16 cellular contexts compared by ENCODE assay signal in the genomic region with DNA sequence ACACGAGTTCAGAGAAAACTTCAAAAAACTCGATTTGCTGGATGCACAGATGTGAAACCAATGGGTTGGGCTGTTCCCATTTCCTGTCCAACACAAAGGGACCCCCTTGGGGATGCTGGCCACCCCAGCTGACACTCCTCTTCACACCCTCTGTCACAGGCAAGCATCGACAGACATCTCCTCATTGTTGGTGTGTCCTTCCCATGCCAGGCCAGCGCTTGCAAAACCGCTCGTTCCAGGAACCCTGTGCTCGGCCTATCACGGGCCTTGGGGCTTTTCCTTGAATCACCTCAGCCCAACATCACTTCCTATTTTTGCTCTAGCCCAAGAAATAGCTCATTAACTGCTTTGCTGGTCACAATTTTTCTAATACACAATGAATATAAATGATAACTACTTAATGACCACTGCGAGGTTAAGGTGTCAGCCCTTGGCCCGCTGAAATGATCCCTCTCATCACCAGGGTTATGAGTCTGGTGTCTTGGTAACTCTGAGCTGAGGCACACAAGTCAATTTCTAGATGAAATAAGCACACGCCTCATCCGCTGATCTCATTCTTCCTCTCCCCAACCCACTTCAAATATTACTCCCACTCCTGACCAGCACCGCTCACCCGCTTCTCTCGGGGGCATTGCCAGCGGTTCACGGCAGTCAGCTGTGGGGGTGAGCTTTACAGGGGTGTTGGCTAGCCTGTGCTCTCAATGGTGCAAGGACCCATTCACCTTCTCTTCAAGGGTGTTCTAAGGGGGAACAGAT. TPM values are rescaled to one million over a fixed set of nuclear protein-coding genes. Genes with fewer than 3 reads are reported as not detected.
DNase-seq lines count a peak whose midpoint lies in the region; ATAC-seq and TF ChIP-seq lines count a peak whose summit lies in the region.
"Had no signal": no experiment of that assay in that cellular context is flagged by ENCODE, and none has a peak within 500 bp of the region (broad histone marks: within the 10 kb centered on the region; RNA-seq: fewer than 3 reads in every experiment).

No MANE protein-coding gene starts in this region.

- ATAC-seq in stimulated activated naive CD8-positive, alpha-beta T cell treated with anti-CD3 and anti-CD28 coated beads, Interleukin-15, Interleukin-2, amounts not matched to agents 100 U/mL and 50 U/mL, for 24 hours, result peak; percentile 65
- ATAC-seq: left lobe of liver; mucosa of descending colon; stimulated activated memory B cell treated with anti-CD40 and anti-IgM and Interleukin-4, amounts not matched to agents 10 μg/mL and 1 μg/mL and 100 μg/mL, for 72 hours had no signal

- POLR2A ChIA-PET in Caco-2 (lab: Charles Lee), result no interaction called here

- H3K4me1 ChIP-seq in Caco-2, result no peaks in the 10 kb centered on the region
- H3K4me1 ChIP-seq: upper lobe of left lung had no signal

- CTCF ChIA-PET in Caco-2 (lab: Charles Lee), result no interaction called here

- peak; percentile 24 for DNase-seq in activated T-cell treated with anti-CD3 and anti-CD28 coated beads for 4 hours
- no peak for DNase-seq in activated T-cell treated with anti-CD3 and anti-CD28 coated beads, Interleukin-2, amount 50 U/mL, for 1 hour
- DNase-seq in T-helper 2 cell treated with Interferon-gamma antibody and Interleukin-4, amounts not matched to agents 5 μg/mL and 100 μg/mL, for 36 hours (ENCODE audit: low spot score), result peak; percentile 14
- DNase-seq in stimulated activated naive CD8-positive, alpha-beta T cell treated with anti-CD3 and anti-CD28 coated beads, Interleukin-15, Interleukin-2, amounts not matched to agents 100 U/mL and 50 U/mL, for 24 hours, result peak; percentile 19
- DNase-seq in AG08396 (ENCODE audit: low spot score), result no peak
- no peak for DNase-seq in Caco-2
- DNase-seq in EL, result no peak
- DNase-seq: foreskin fibroblast, H9, mucosa of descending colon, NCI-H226, sigmoid colon, upper lobe of left lung had no signal

- H3K4me3 ChIP-seq in Caco-2 (ENCODE audit: low read depth, low read length), result no peak overlapping the region
- H3K4me3 ChIP-seq: mucosa of descending colon, sigmoid colon, upper lobe of left lung had no signal

- no peaks in the 10 kb centered on the region for H3K9me3 ChIP-seq in Caco-2
- H3K9me3 ChIP-seq: mucosa of descending colon, sigmoid colon, upper lobe of left lung had no signal

- TF ChIP-seq CTCF in Caco-2 (IDR thresholded peaks at IDR 0.05; ENCODE audit: insufficient read depth in 1 of 2, low read depth in 1 of 2, low read length in 1 of 2, severe bottlenecking in 1 of 2, unreplicated experiment in 1 of 2), result no peak

- H3K27me3 Mint-ChIP-seq in T-helper 2 cell treated with Interferon-gamma antibody and Interleukin-4, amounts not matched to agents 5 μg/mL and 100 μg/mL, for 36 hours (ENCODE audit: low read depth), result no peaks in the 10 kb centered on the region
- H3K27me3 Mint-ChIP-seq in activated naive CD8-positive, alpha-beta T cell, result no peaks in the 10 kb centered on the region
- H3K27me3 Mint-ChIP-seq in Caco-2 (ENCODE audit: insufficient read depth, unreplicated experiment), result no peaks in the 10 kb centered on the region
- H3K27me3 Mint-ChIP-seq: stimulated activated memory B cell treated with anti-CD40 and anti-IgM and Interleukin-4, amounts not matched to agents 10 μg/mL and 1 μg/mL and 100 μg/mL, for 72 hours had no signal

- no TSS peak for BruUV-seq in Caco-2 (replicated peaks; lab: Mats Ljungman, UMichigan)

- peaks cover 53% of the 10 kb centered on the region for H3K36me3 Mint-ChIP-seq in T-helper 2 cell treated with Interferon-gamma antibody and Interleukin-4, amounts not matched to agents 5 μg/mL and 100 μg/mL, for 36 hours (ENCODE audit: low read depth)
- peaks cover under 1% of the 10 kb centered on the region for H3K36me3 Mint-ChIP-seq in activated naive CD8-positive, alpha-beta T cell
- peaks cover 32% of the 10 kb centered on the region for H3K36me3 Mint-ChIP-seq in Caco-2 (ENCODE audit: insufficient read depth, unreplicated experiment)

- no peaks in the 10 kb centered on the region for H3K9me3 Mint-ChIP-seq in T-helper 2 cell treated with Interferon-gamma antibody and Interleukin-4, amounts not matched to agents 5 μg/mL and 100 μg/mL, for 36 hours
- no peaks in the 10 kb centered on the region for H3K9me3 Mint-ChIP-seq in activated naive CD8-positive, alpha-beta T cell (ENCODE audit: low read depth)
- H3K9me3 Mint-ChIP-seq in Caco-2 (ENCODE audit: unreplicated experiment), result no peaks in the 10 kb centered on the region
- H3K9me3 Mint-ChIP-seq: stimulated activated memory B cell treated with anti-CD40 and anti-IgM and Interleukin-4, amounts not matched to agents 10 μg/mL and 1 μg/mL and 100 μg/mL, for 72 hours had no signal

- peak overlapping the region; percentile 80 for H3K4me3 Mint-ChIP-seq in T-helper 2 cell treated with Interferon-gamma antibody and Interleukin-4, amounts not matched to agents 5 μg/mL and 100 μg/mL, for 36 hours
- peak overlapping the region; percentile 72 for H3K4me3 Mint-ChIP-seq in activated naive CD8-positive, alpha-beta T cell
- no peak overlapping the region for H3K4me3 Mint-ChIP-seq in Caco-2 (ENCODE audit: unreplicated experiment)
- H3K4me3 Mint-ChIP-seq: stimulated activated memory B cell treated with anti-CD40 and anti-IgM and Interleukin-4, amounts not matched to agents 10 μg/mL and 1 μg/mL and 100 μg/mL, for 72 hours had no signal

- H3K27me3 ChIP-seq in Caco-2 (replicated peaks; ENCODE audit: control insufficient read depth, insufficient read depth, low read length), result no peaks in the 10 kb centered on the region
- H3K27me3 ChIP-seq: sigmoid colon, upper lobe of left lung had no signal

- peak overlapping the region; percentile 93 for H3K27ac Mint-ChIP-seq in T-helper 2 cell treated with Interferon-gamma antibody and Interleukin-4, amounts not matched to agents 5 μg/mL and 100 μg/mL, for 36 hours
- H3K27ac Mint-ChIP-seq in activated naive CD8-positive, alpha-beta T cell, result peak overlapping the region; percentile 76
- no peak overlapping the region for H3K27ac Mint-ChIP-seq in Caco-2 (ENCODE audit: unreplicated experiment)
- H3K27ac Mint-ChIP-seq: H9; stimulated activated memory B cell treated with anti-CD40 and anti-IgM and Interleukin-4, amounts not matched to agents 10 μg/mL and 1 μg/mL and 100 μg/mL, for 72 hours had no signal

- intact Hi-C loops in Caco-2 (cut with micrococcal nuclease; ENCODE audit: unreplicated experiment), result no loop called here

- H3K36me3 ChIP-seq in Caco-2 (ENCODE audit: control insufficient read depth, insufficient read depth, low read length), result no peaks in the 10 kb centered on the region

- H3K4me1 Mint-ChIP-seq in T-helper 2 cell treated with Interferon-gamma antibody and Interleukin-4, amounts not matched to agents 5 μg/mL and 100 μg/mL, for 36 hours (ENCODE audit: low read depth), result peaks cover 46% of the 10 kb centered on the region
- H3K4me1 Mint-ChIP-seq in activated naive CD8-positive, alpha-beta T cell (ENCODE audit: low read depth), result peaks cover 61% of the 10 kb centered on the region
- H3K4me1 Mint-ChIP-seq in Caco-2 (ENCODE audit: low read depth, unreplicated experiment), result no peaks in the 10 kb centered on the region

RNA-seq across cellular contexts. Expression of gene BCOR, which starts 32.3 kb away (rescaled TPM):
- total RNA-seq in Caco-2 (2022), result 16.2 and 18.6 TPM in 2 replicates

Comparison
In these comparisons a context has a peak if more than half of its experiments do, and no peak if none do; other contexts are left out.
1. DNase-seq: peak in activated T-cell treated with anti-CD3 and anti-CD28 coated beads for 4 hours (single experiment), T-helper 2 cell treated with Interferon-gamma antibody and Interleukin-4, amounts not matched to agents 5 μg/mL and 100 μg/mL, for 36 hours (single experiment) and stimulated activated naive CD8-positive, alpha-beta T cell treated with anti-CD3 and anti-CD28 coated beads, Interleukin-15, Interleukin-2, amounts not matched to agents 100 U/mL and 50 U/mL, for 24 hours (single experiment); none in activated T-cell treated with anti-CD3 and anti-CD28 coated beads, Interleukin-2, amount 50 U/mL, for 1 hour (single experiment), AG08396 (single experiment), Caco-2 (0 of 2) and EL (single experiment).